10 cellular contexts compared by ENCODE assay signal in the genomic region with DNA sequence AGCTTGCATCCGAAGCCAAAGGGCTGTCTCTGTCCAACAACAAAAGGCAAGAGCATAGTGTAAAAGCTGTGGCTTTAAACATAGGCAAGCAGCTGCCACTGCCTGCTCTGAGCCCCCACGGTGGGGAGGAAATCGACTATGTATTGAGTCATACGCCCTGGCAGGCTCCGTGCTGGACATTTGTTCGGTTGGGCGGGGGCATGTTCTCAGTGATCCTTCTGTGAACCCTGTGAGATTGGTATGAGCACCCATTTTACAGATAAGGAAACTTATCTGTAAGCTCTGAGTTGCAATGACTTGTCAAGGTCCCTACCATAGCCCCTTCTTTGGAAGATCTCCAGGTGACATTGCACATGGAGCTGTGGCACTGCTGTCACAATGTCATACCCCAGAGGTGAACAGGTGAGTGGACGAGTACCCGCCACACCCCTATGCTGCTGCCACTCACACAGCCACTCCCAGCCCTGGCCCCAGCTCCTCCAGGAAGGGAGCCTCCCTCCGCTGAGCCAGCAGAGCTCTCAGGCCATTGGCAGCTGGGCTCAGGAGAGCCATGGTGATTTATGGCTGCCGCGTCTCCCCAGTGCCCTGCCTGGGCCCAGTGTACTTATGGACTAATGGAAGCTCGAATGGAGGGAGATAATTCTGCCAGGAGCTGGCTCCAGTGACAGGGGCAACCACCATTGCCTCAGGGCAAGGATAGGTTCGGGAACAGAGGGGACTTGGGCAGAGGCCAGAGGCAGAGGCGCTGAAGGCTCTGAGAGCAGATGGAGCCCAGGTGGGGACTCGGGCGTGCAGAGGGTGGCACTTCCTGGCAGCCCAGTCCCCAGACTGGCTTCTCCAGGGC. TPM values are rescaled to one million over a fixed set of nuclear protein-coding genes. Genes with fewer than 3 reads are reported as not detected.
A peak's percentile ranks its signal among the peaks of the same experiment; 100 is the strongest.
DNase-seq lines count a peak whose midpoint lies in the region; ATAC-seq, FAIRE-seq and TF ChIP-seq lines count a peak whose summit lies in the region.
"Had no signal": no experiment of that assay in that cellular context is flagged by ENCODE, and none has a peak within 500 bp of the region (broad histone marks: within the 10 kb centered on the region; RNA-seq: fewer than 3 reads in every experiment).

No MANE protein-coding gene starts in this region.

- peak; percentile 90 for DNase-seq in EH (ENCODE audit: low read depth)
- DNase-seq in NCI-H2227 (lab: John Stamatoyannopoulos, UW; ENCODE audit: unreplicated experiment) = peak; percentile 51
- DNase-seq in endothelial cell of umbilical vein (ENCODE audit: low read depth, low spot score) = peak; percentile 84
- DNase-seq in osteocyte (ENCODE audit: extremely low spot score, unreplicated experiment) = no peak
- DNase-seq in NOMO-1 treated with DMSO at 0.1 percent for 48 hours (lab: John Stamatoyannopoulos, UW; ENCODE audit: unreplicated experiment) = no peak
- DNase-seq in GM19238 (ENCODE audit: insufficient read length, low spot score) = no peak
- DNase-seq in GM23338 (ENCODE audit: low spot score) = no peak

- no peaks in the 10 kb centered on the region for H3K9me3 ChIP-seq in endothelial cell of umbilical vein (replicated peaks; ENCODE audit: control insufficient read depth, insufficient read depth, low read length)

- H3K4me1 ChIP-seq in endothelial cell of umbilical vein (ENCODE audit: control insufficient read depth, extremely low read depth, insufficient read depth, low read length) (peaks cover 24% of the 10 kb centered on the region), GM23338 (ENCODE audit: insufficient read depth) (peaks cover 29% of the 10 kb centered on the region)

- ATAC-seq in GM18519 (IDR thresholded peaks at IDR 0.05; ENCODE audit: low FRiP score, unreplicated experiment) (no peak), GM23338 (no peak)

- H3F3A ChIP-seq in GM23338 (replicated peaks; ENCODE audit: low read depth) = no peaks in the 10 kb centered on the region

- dilution Hi-C loops in endothelial cell of umbilical vein (cut with MboI; ENCODE audit: extremely low pct_ligation_motif_present, low sequenced_read_pairs) = no loop called here

- intact Hi-C loops in endothelial cell of umbilical vein (cut with micrococcal nuclease) = loop anchor here (1.0 to 5.0 kb wide), 2 partner anchors 7 to 44 kb away; a partner anchor contains a TSS

- CTCF ChIA-PET in endothelial cell of umbilical vein (lab: Charles Lee) = interaction anchor here (0.7 to 5.7 kb wide), 13 partner anchors 9 to 331 kb away, joined by 3 to 69 read pairs (median 4); no protein-coding TSS in a partner anchor

- no peaks in the 10 kb centered on the region for H3K9me1 ChIP-seq in endothelial cell of umbilical vein (replicated peaks; ENCODE audit: control insufficient read depth, extremely low read depth, insufficient read depth, low read length)

- H3K27ac ChIP-seq in endothelial cell of umbilical vein (ENCODE audit: insufficient read depth, low read depth, low read length) = peak overlapping the region; percentile 10
- no peak overlapping the region for H3K27ac ChIP-seq in GM23338 (ENCODE audit: low read depth)
- H3K27ac ChIP-seq: skin epidermis, VCaP had no signal

- FAIRE-seq in endothelial cell of umbilical vein (lab: Jason Lieb, UNC) = peak; percentile 96

- BruUV-seq in endothelial cell of umbilical vein (replicated peaks; lab: Mats Ljungman, UMichigan) = TSS peak; percentile 67

- H3K27ac Mint-ChIP-seq in osteocyte (ENCODE audit: unreplicated experiment) (peak overlapping the region; percentile 27), GM23338 (no peak overlapping the region)

- H3K4me1 Mint-ChIP-seq in osteocyte (ENCODE audit: unreplicated experiment) (peaks cover 30% of the 10 kb centered on the region), GM23338 (peaks cover 61% of the 10 kb centered on the region)

- H3K79me2 ChIP-seq in endothelial cell of umbilical vein (ENCODE audit: control insufficient read depth, insufficient read depth, low read length) (no peaks in the 10 kb centered on the region), GM23338 (replicated peaks; ENCODE audit: insufficient read depth) (peaks cover 19% of the 10 kb centered on the region)

- H3K4me2 ChIP-seq in endothelial cell of umbilical vein (ENCODE audit: insufficient read depth, low read length) (no peak overlapping the region), GM23338 (no peak overlapping the region)

- H3K4me3 Mint-ChIP-seq in osteocyte (ENCODE audit: unreplicated experiment) = no peak overlapping the region
- no peak overlapping the region for H3K4me3 Mint-ChIP-seq in GM23338

- no peaks in the 10 kb centered on the region for H3K9me2 ChIP-seq in GM23338 (ENCODE audit: insufficient read depth)

- H3K36me3 Mint-ChIP-seq in osteocyte (ENCODE audit: unreplicated experiment) (no peaks in the 10 kb centered on the region), GM23338 (ENCODE audit: low read depth) (no peaks in the 10 kb centered on the region; the same call in 1 of the 3 replicates)

- POLR2A ChIA-PET in endothelial cell of umbilical vein (lab: Charles Lee) = no interaction called here

- no peak overlapping the region for H3K4me3 ChIP-seq in endothelial cell of umbilical vein (replicated peaks in 1 of 3; ENCODE audit: insufficient read depth in 1 of 3, low read depth in 1 of 3, low read length in 3 of 3)
- H3K4me3 ChIP-seq in GM23338 = no peak overlapping the region
- H3K4me3 ChIP-seq: skin epidermis had no signal

- H4K20me1 ChIP-seq in endothelial cell of umbilical vein (replicated peaks; ENCODE audit: control insufficient read depth, extremely low read depth, insufficient read depth, low read length) (no peaks in the 10 kb centered on the region), GM23338 (replicated peaks; ENCODE audit: insufficient read depth) (peaks cover 2% of the 10 kb centered on the region)

- no peaks in the 10 kb centered on the region for H3K27me3 ChIP-seq in endothelial cell of umbilical vein (ENCODE audit: control insufficient read depth in 2 of 2, insufficient read depth in 2 of 2, low read length in 2 of 2)
- H3K27me3 ChIP-seq in GM23338 (ENCODE audit: insufficient read depth) = no peaks in the 10 kb centered on the region

- no peak overlapping the region for H2AFZ ChIP-seq in endothelial cell of umbilical vein (ENCODE audit: low read depth, low read length)
- no peak overlapping the region for H2AFZ ChIP-seq in GM23338

- no peak for TF ChIP-seq POLR2A in endothelial cell of umbilical vein (IDR thresholded peaks at IDR 0.05; ENCODE audit: low read depth, low read length)

- TF ChIP-seq CTCF in endothelial cell of umbilical vein (IDR thresholded peaks at IDR 0.05; ENCODE audit: extremely low read depth in 1 of 2, insufficient read depth in 1 of 2, low read depth in 1 of 2, low read length in 2 of 2) (no peak), osteocyte (IDR thresholded peaks at IDR 0.05) (no peak), GM23338 (conservative IDR thresholded peaks at IDR 0.05; ENCODE audit: low read depth in 2 of 2) (no peak)

- H3K9me3 Mint-ChIP-seq in osteocyte (ENCODE audit: unreplicated experiment) = no peaks in the 10 kb centered on the region
- no peaks in the 10 kb centered on the region for H3K9me3 Mint-ChIP-seq in GM23338

- H3K27me3 Mint-ChIP-seq in osteocyte (ENCODE audit: unreplicated experiment) (no peaks in the 10 kb centered on the region), GM23338 (ENCODE audit: insufficient read depth, low read depth, poor library complexity) (peaks cover 10% of the 10 kb centered on the region)

- H3K9ac ChIP-seq in endothelial cell of umbilical vein (replicated peaks; ENCODE audit: extremely low read depth, insufficient read depth, low read length) = no peak overlapping the region

- H3K36me3 ChIP-seq in endothelial cell of umbilical vein (ENCODE audit: control insufficient read depth in 2 of 2, extremely low read depth in 1 of 2, insufficient read depth in 2 of 2, low read length in 2 of 2) = no peaks in the 10 kb centered on the region
- H3K36me3 ChIP-seq in GM23338 (ENCODE audit: insufficient read depth) = no peaks in the 10 kb centered on the region

TF ChIP-seq in endothelial cell of umbilical vein, 7 proteins besides CTCF, POLR2A, EP300 and RAD21 (continues in another document):
- peak; percentile 53 for TF ChIP-seq GATA2 (IDR thresholded peaks at IDR 0.05; ENCODE audit: insufficient read depth, insufficient read length, low read depth, low read length)
- TF ChIP-seq, protein P1, sequence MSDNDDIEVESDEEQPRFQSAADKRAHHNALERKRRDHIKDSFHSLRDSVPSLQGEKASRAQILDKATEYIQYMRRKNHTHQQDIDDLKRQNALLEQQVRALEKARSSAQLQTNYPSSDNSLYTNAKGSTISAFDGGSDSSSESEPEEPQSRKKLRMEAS (IDR thresholded peaks at IDR 0.05; ENCODE audit: insufficient read depth, insufficient read length) = no peak
- TF ChIP-seq POLR2AphosphoS5 (IDR thresholded peaks at IDR 0.05; ENCODE audit: insufficient read depth, low read depth, low read length) = peak; percentile 67
- TF ChIP-seq EZH2 (IDR thresholded peaks at IDR 0.05; ENCODE audit: borderline replicate concordance, low read depth, low read length, severe bottlenecking) = no peak
- TF ChIP-seq MYC (IDR thresholded peaks at IDR 0.05; ENCODE audit: low read depth, low read length) = no peak

TF ChIP-seq in GM23338, 12 proteins besides CTCF, POLR2A, EP300 and RAD21 (continues in another document):
- TF ChIP-seq, protein P2, sequence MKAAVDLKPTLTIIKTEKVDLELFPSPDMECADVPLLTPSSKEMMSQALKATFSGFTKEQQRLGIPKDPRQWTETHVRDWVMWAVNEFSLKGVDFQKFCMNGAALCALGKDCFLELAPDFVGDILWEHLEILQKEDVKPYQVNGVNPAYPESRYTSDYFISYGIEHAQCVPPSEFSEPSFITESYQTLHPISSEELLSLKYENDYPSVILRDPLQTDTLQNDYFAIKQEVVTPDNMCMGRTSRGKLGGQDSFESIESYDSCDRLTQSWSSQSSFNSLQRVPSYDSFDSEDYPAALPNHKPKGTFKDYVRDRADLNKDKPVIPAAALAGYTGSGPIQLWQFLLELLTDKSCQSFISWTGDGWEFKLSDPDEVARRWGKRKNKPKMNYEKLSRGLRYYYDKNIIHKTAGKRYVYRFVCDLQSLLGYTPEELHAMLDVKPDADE (IDR thresholded peaks at IDR 0.05) = no peak

RNA-seq across cellular contexts. Expression of a gene that starts 43.7 kb away (rescaled TPM):
- total RNA-seq in endothelial cell of umbilical vein = 2.5 and 5.4 TPM in 2 replicates
- polyA plus RNA-seq in endothelial cell of umbilical vein = 0.39 and 0.57 TPM in 2 replicates
- 0.37 and 0.45 TPM in 2 replicates for polyA plus RNA-seq in endothelial cell of umbilical vein (2011; cell fraction: cytosol; rRNA removed)
- 0.73 and 0.76 TPM in 2 replicates for polyA plus RNA-seq in endothelial cell of umbilical vein (2011; cell fraction: nucleus; rRNA removed)
- polyA plus RNA-seq in endothelial cell of umbilical vein (2012) = 0.18 and 0.37 TPM in 2 replicates
- polyA minus RNA-seq in endothelial cell of umbilical vein = 0.39 and 0.49 TPM in 2 replicates
- polyA minus RNA-seq in endothelial cell of umbilical vein (2011; cell fraction: cytosol; rRNA and poly(A)+ RNA removed) = 3.7 TPM
- polyA minus RNA-seq in endothelial cell of umbilical vein (2011; cell fraction: nucleus; rRNA and poly(A)+ RNA removed) = 0.24 and 0.29 TPM in 2 replicates
- 13.0 and 13.1 TPM in 2 replicates for total RNA-seq in osteocyte
- total RNA-seq in GM23338 (2014; rRNA removed; shearing (Covaris generic)) = 25.2 and 31.2 TPM in 2 replicates
- 8.0 and 8.7 TPM in 2 replicates for polyA plus RNA-seq in GM23338 (2016; fragmentation: Nextera tagmentation; extraction: Ambion mirVana)

Comparison
In these comparisons a context has a peak if more than half of its experiments do, and no peak if none do; other contexts are left out.
1. DNase-seq: peak in EH (single experiment), NCI-H2227 (single experiment) and endothelial cell of umbilical vein (single experiment); none in osteocyte (single experiment), NOMO-1 treated with DMSO at 0.1 percent for 48 hours (single experiment), GM19238 (single experiment) and GM23338 (single experiment).